ENCODE assay signal across 17 cellular contexts in the genomic region with DNA sequence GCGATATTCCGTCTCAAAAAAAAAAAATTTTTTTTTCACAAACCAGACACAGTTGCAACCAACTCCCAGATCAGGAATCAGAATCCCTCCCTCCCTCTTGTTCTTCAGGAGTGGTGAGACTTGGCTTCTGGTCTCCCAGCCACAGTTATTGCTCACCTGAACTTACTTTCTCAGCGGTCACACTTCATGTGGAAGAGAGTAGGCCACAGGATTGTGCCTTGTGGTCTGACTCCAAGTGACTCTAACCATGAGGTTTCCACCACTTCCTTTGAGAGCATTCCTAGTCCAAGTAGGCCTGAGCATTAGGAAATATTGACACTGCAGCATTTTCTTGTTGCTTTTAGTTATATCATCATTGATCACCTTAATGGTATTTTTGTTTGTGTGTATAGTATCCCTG. TPM values are rescaled to one million over a fixed set of nuclear protein-coding genes. Genes with fewer than 3 reads are reported as not detected.
A peak's percentile ranks its signal among the peaks of the same experiment; 100 is the strongest.
DNase-seq lines count a peak whose midpoint lies in the region; ATAC-seq and TF ChIP-seq lines count a peak whose summit lies in the region.
"Had no signal": no experiment of that assay in that cellular context is flagged by ENCODE, and none has a peak within 500 bp of the region (broad histone marks: within the 10 kb centered on the region; RNA-seq: fewer than 3 reads in every experiment).

No MANE protein-coding gene starts in this region.

- H3K9me3 Mint-ChIP-seq in nephron progenitor cell: peaks cover 7% of the 10 kb centered on the region
- no peaks in the 10 kb centered on the region for H3K9me3 Mint-ChIP-seq in activated CD8-positive, alpha-beta T cell treated with anti-CD3 and anti-CD28 coated beads, Interleukin-2, amount 10 ng/mL, durations not matched to agents 7 days and 5 days (ENCODE audit: insufficient read depth)
- H3K9me3 Mint-ChIP-seq: activated CD4-positive, alpha-beta T cell treated with anti-CD3 and anti-CD28 coated beads, Interleukin-2, amount 10 ng/mL, durations not matched to agents 24 days and 14 days; activated T-cell treated with anti-CD3 and anti-CD28 coated beads, Interleukin-2, amount 50 U/mL, for 4 hours had no signal

- H3K27me3 ChIP-seq in esophagus squamous epithelium: no peaks in the 10 kb centered on the region
- no peaks in the 10 kb centered on the region for H3K27me3 ChIP-seq in ascending aorta

- intact Hi-C loops in esophagus squamous epithelium (cut with DNase I) (no loop called here), ascending aorta (cut with DNase I) (no loop called here)

- H3K36me3 ChIP-seq in esophagus squamous epithelium (no peaks in the 10 kb centered on the region), ascending aorta (peaks cover 0 to 5% of the 10 kb centered on the region in 2 donors)

- H3K27ac ChIP-seq in esophagus squamous epithelium (no peak overlapping the region), ascending aorta (no peak overlapping the region)

- in situ Hi-C loops in Caki2 (cut with HindIII; ENCODE audit: low pct_unique_long_range_greater_than_20kb, low sequenced_read_pairs): no loop called here

- WGBS in esophagus squamous epithelium, 2 donors: 57 to 94% methylated on average over 1 to 3 of the region's 3 CpGs

- H3K4me1 ChIP-seq in esophagus squamous epithelium: no peaks in the 10 kb centered on the region
- peaks cover 0 to 5% of the 10 kb centered on the region in 2 donors for H3K4me1 ChIP-seq in ascending aorta

- H3K36me3 Mint-ChIP-seq in nephron progenitor cell (ENCODE audit: low read depth): peaks cover 57% of the 10 kb centered on the region
- H3K36me3 Mint-ChIP-seq in activated CD8-positive, alpha-beta T cell treated with anti-CD3 and anti-CD28 coated beads, Interleukin-2, amount 10 ng/mL, durations not matched to agents 7 days and 5 days (ENCODE audit: low read depth): no peaks in the 10 kb centered on the region

- no peaks in the 10 kb centered on the region for H3K9me3 ChIP-seq in esophagus squamous epithelium
- H3K9me3 ChIP-seq in ascending aorta: no peaks in the 10 kb centered on the region

- no peak for ATAC-seq in activated CD8-positive, alpha-beta T cell treated with anti-CD3 and anti-CD28 coated beads, Interleukin-2, amount 10 ng/mL, durations not matched to agents 7 days and 5 days
- ATAC-seq: activated T-cell treated with anti-CD3 and anti-CD28 coated beads, Interleukin-2, amount 50 U/mL, for 4 hours had no signal

- H3K4me3 ChIP-seq in choroid plexus epithelial cell (ENCODE audit: low read depth, low read length) (no peak overlapping the region), esophagus squamous epithelium (no peak overlapping the region), ascending aorta (no peak overlapping the region)

- H3K27me3 Mint-ChIP-seq in nephron progenitor cell (ENCODE audit: low read depth, poor library complexity): no peaks in the 10 kb centered on the region
- peaks cover 5% of the 10 kb centered on the region for H3K27me3 Mint-ChIP-seq in activated CD8-positive, alpha-beta T cell treated with anti-CD3 and anti-CD28 coated beads, Interleukin-2, amount 10 ng/mL, durations not matched to agents 7 days and 5 days (ENCODE audit: low read depth)

- CTCF ChIA-PET in activated CD8-positive, alpha-beta T cell treated with anti-CD3 and anti-CD28 coated beads, Interleukin-2, amount 10 ng/mL, durations not matched to agents 7 days and 5 days (lab: Charles Lee): interaction anchor here (0.7 kb wide), 1 partner anchor 320 kb away, joined by 3 read pairs; no protein-coding TSS in a partner anchor

- TF ChIP-seq POLR2A in esophagus squamous epithelium (IDR thresholded peaks at IDR 0.05): no peak

- POLR2A ChIA-PET in activated CD8-positive, alpha-beta T cell treated with anti-CD3 and anti-CD28 coated beads, Interleukin-2, amount 10 ng/mL, durations not matched to agents 7 days and 5 days (lab: Charles Lee): no interaction called here

- H3K27ac Mint-ChIP-seq in nephron progenitor cell: peak overlapping the region; percentile 53
- no peak overlapping the region for H3K27ac Mint-ChIP-seq in activated CD8-positive, alpha-beta T cell treated with anti-CD3 and anti-CD28 coated beads, Interleukin-2, amount 10 ng/mL, durations not matched to agents 7 days and 5 days
- H3K27ac Mint-ChIP-seq: activated CD4-positive, alpha-beta T cell treated with anti-CD3 and anti-CD28 coated beads, Interleukin-2, amount 10 ng/mL, durations not matched to agents 24 days and 14 days had no signal

- H3K4me3 Mint-ChIP-seq in nephron progenitor cell: no peak overlapping the region
- H3K4me3 Mint-ChIP-seq in activated CD8-positive, alpha-beta T cell treated with anti-CD3 and anti-CD28 coated beads, Interleukin-2, amount 10 ng/mL, durations not matched to agents 7 days and 5 days: no peak overlapping the region
- H3K4me3 Mint-ChIP-seq: activated CD4-positive, alpha-beta T cell treated with anti-CD3 and anti-CD28 coated beads, Interleukin-2, amount 10 ng/mL, durations not matched to agents 24 days and 14 days; activated T-cell treated with anti-CD3 and anti-CD28 coated beads, Interleukin-2, amount 50 U/mL, for 4 hours; mesothelial cell of epicardium had no signal

- TF ChIP-seq CTCF in choroid plexus epithelial cell (conservative IDR thresholded peaks at IDR 0.05; ENCODE audit: low read depth, low read length): no peak
- TF ChIP-seq CTCF in nephron progenitor cell (IDR thresholded peaks at IDR 0.05): no peak
- TF ChIP-seq CTCF in esophagus squamous epithelium (IDR thresholded peaks at IDR 0.05): no peak
- no peak for TF ChIP-seq CTCF in ascending aorta (IDR thresholded peaks at IDR 0.05)

- DNase-seq in Caki2 (ENCODE audit: low read depth): peak; percentile 47
- peak; percentile 93 for DNase-seq in M059J (ENCODE audit: low read depth)
- DNase-seq in choroid plexus epithelial cell (ENCODE audit: low read depth): peak; percentile 91
- DNase-seq in nephron progenitor cell: no peak
- no peak for DNase-seq in esophagus squamous epithelium (lab: John Stamatoyannopoulos, UW)
- DNase-seq in ascending aorta (ENCODE audit: low spot score in 2 of 2): no peak
- DNase-seq in activated CD8-positive, alpha-beta T cell treated with anti-CD3 and anti-CD28 coated beads, Interleukin-2, amount 10 ng/mL, durations not matched to agents 7 days and 5 days: no peak
- DNase-seq in anterior cingulate cortex (lab: John Stamatoyannopoulos, UW): no peak
- DNase-seq: activated CD4-positive, alpha-beta T cell treated with anti-CD3 and anti-CD28 coated beads, Interleukin-2, amount 10 ng/mL, durations not matched to agents 24 days and 14 days; activated T-cell treated with anti-CD3 and anti-CD28 coated beads, Interleukin-2, amount 50 U/mL, for 4 hours; cortex of kidney; DND-41; NCI-H82; nucleus accumbens; SHP77 treated with DMSO at 0.1 percent for 48 hours; stimulated activated naive CD4-positive, alpha-beta T cell had no signal

- H3K4me1 Mint-ChIP-seq in nephron progenitor cell: peaks cover 14% of the 10 kb centered on the region
- H3K4me1 Mint-ChIP-seq in activated CD8-positive, alpha-beta T cell treated with anti-CD3 and anti-CD28 coated beads, Interleukin-2, amount 10 ng/mL, durations not matched to agents 7 days and 5 days (ENCODE audit: low read depth): no peaks in the 10 kb centered on the region
- H3K4me1 Mint-ChIP-seq: activated CD4-positive, alpha-beta T cell treated with anti-CD3 and anti-CD28 coated beads, Interleukin-2, amount 10 ng/mL, durations not matched to agents 24 days and 14 days had no signal

RNA-seq across cellular contexts. Expression of a gene that starts 12.1 kb away (rescaled TPM):
- total RNA-seq in Caki2 (2014; rRNA removed; shearing (Covaris generic); ENCODE audit: low replicate concordance): 15.8 and 16.4 TPM in 2 replicates
- total RNA-seq in M059J (2014; rRNA removed; shearing (Covaris generic)): 6.5 and 13.2 TPM in 2 replicates
- total RNA-seq in esophagus squamous epithelium: 10 to 100 TPM in 3 of 4 donors, 1 to 10 TPM in 1; 5.8 to 19.8 (median 16.9) TPM
- 12.0 TPM for total RNA-seq in ascending aorta
- under 1 TPM; 0.05 to 0.21 TPM for total RNA-seq in activated CD8-positive, alpha-beta T cell treated with anti-CD3 and anti-CD28 coated beads, Interleukin-2, amount 10 ng/mL, durations not matched to agents 7 days and 5 days

Comparison
In these comparisons a context has a peak if more than half of its experiments do, and no peak if none do; other contexts are left out.
1. DNase-seq: peak in Caki2 (single experiment), M059J (single experiment) and choroid plexus epithelial cell (single experiment); none in nephron progenitor cell (single experiment), esophagus squamous epithelium (single experiment), ascending aorta (0 of 2), activated CD8-positive, alpha-beta T cell treated with anti-CD3 and anti-CD28 coated beads, Interleukin-2, amount 10 ng/mL, durations not matched to agents 7 days and 5 days (single experiment) and anterior cingulate cortex (0 of 58).